In genomic region chr14:105711841-105712460, GRCh38 we compare ENCODE assay signal across 26 cellular contexts.
DNase-seq lines count a peak whose midpoint lies in the region; ATAC-seq and TF ChIP-seq lines count a peak whose summit lies in the region.
"Had no signal": no experiment of that assay in that cellular context is flagged by ENCODE, and none has a peak within 500 bp of the region (broad histone marks: within the 10 kb centered on the region; RNA-seq: fewer than 3 reads in every experiment).

No MANE protein-coding gene starts in this region.

- TF ChIP-seq CTCF in SK-N-SH (IDR thresholded peaks at IDR 0.05) = no peak

- no peaks in the 10 kb centered on the region for H3K9me2 ChIP-seq in SK-N-SH

- H3K9me3 Mint-ChIP-seq in IgD-negative memory B cell = no peaks in the 10 kb centered on the region
- H3K9me3 Mint-ChIP-seq: activated CD8-positive, alpha-beta T cell treated with anti-CD3 and anti-CD28 coated beads for 36 hours; stimulated activated naive CD8-positive, alpha-beta T cell treated with anti-CD3 and anti-CD28 coated beads, Interleukin-15, amount 100 ng/mL, for 72 hours had no signal

- WGBS in SK-N-SH (ENCODE audit: low lambda C conversion rate) = 49% methylated on average over 4 of the region's 5 CpGs

- peaks cover 0 to 2% (median 0%) of the 10 kb centered on the region in 3 donors for H3K4me1 Mint-ChIP-seq in IgD-negative memory B cell
- H3K4me1 Mint-ChIP-seq: CD4-positive, alpha-beta memory T cell; stimulated activated naive CD8-positive, alpha-beta T cell treated with anti-CD3 and anti-CD28 coated beads, Interleukin-15, amount 100 ng/mL, for 72 hours; T-helper 17 cell had no signal

- H4K20me1 ChIP-seq in SK-N-SH (ENCODE audit: insufficient read depth) = no peaks in the 10 kb centered on the region

- H3K4me3 ChIP-seq in SK-N-SH (ENCODE audit: low read depth in 2 of 2, low read length in 1 of 2) = no peak overlapping the region
- H3K4me3 ChIP-seq: body of pancreas, dorsolateral prefrontal cortex, GM23248, left lung, skin epidermis had no signal

- no peaks in the 10 kb centered on the region for H3K27me3 Mint-ChIP-seq in IgD-negative memory B cell
- H3K27me3 Mint-ChIP-seq: activated CD8-positive, alpha-beta T cell treated with anti-CD3 and anti-CD28 coated beads for 36 hours; CD4-positive, alpha-beta memory T cell; stimulated activated naive CD8-positive, alpha-beta T cell treated with anti-CD3 and anti-CD28 coated beads, Interleukin-15, amount 100 ng/mL, for 72 hours; T-helper 17 cell had no signal

- no peak overlapping the region for H3K4me2 ChIP-seq in SK-N-SH

- POLR2A ChIA-PET in SK-N-SH (lab: Yijun Ruan, JAX) = no interaction called here

- peak overlapping the region in 2 of 3 donors; percentile 76 to 77 for H3K27ac Mint-ChIP-seq in IgD-negative memory B cell
- H3K27ac Mint-ChIP-seq: activated CD8-positive, alpha-beta T cell treated with anti-CD3 and anti-CD28 coated beads for 36 hours; CD4-positive, alpha-beta memory T cell; T-helper 17 cell had no signal

- CTCF ChIA-PET in SK-N-SH (lab: Yijun Ruan, JAX) = no interaction called here

- DNase-seq in SK-N-SH (peak; percentile 40), posterior vena cava (ENCODE audit: low spot score) (peak; percentile 71), NCI-H1092 (lab: John Stamatoyannopoulos, UW) (no peak), NCI-H510A (lab: John Stamatoyannopoulos, UW) (no peak)
- DNase-seq in activated CD8-positive, alpha-beta memory T cell treated with anti-CD3 and anti-CD28 coated beads, Interleukin-2, amount 50 U/mL, for 48 hours = peak; percentile 42
- DNase-seq: activated CD8-positive, alpha-beta T cell treated with anti-CD3 and anti-CD28 coated beads for 36 hours; activated gamma-delta T cell treated with Interleukin-2 at 50 U/mL for 16 hours; activated T-cell treated with anti-CD3 and anti-CD28 coated beads, Interleukin-2, amount 50 U/mL, for 1 hour; body of pancreas; CD4-positive, alpha-beta memory T cell; DMS 273 treated with DMSO at 0.1 percent for 48 hours; dorsolateral prefrontal cortex; GM23248; Kasumi-1; NCI-H1048; NCI-H187; NCI-H526 treated with DMSO at 0.1 percent for 48 hours; T-helper 17 cell had no signal

- no peak for TF ChIP-seq EP300 in SK-N-SH (IDR thresholded peaks at IDR 0.05; ENCODE audit: borderline replicate concordance in 1 of 2, low read depth in 1 of 2, low read length in 1 of 2)

- no peaks in the 10 kb centered on the region; a peak in 1 of 4 replicates for H3K4me1 ChIP-seq in SK-N-SH (ENCODE audit: control insufficient read depth in 1 of 2, insufficient read depth in 2 of 2, low read depth in 1 of 2, low read length in 1 of 2)
- H3K4me1 ChIP-seq: body of pancreas, left lung had no signal

- peak overlapping the region in 1 of 2 experiments; percentile 61; a peak in 2 of 4 replicates for H3K27ac ChIP-seq in SK-N-SH (ENCODE audit: low read depth in 2 of 2, low read length in 1 of 2)
- H3K27ac ChIP-seq: body of pancreas, dorsolateral prefrontal cortex, GM23248, HL-60, left lung, neutrophil, skin epidermis had no signal

- TF ChIP-seq RAD21 in SK-N-SH (IDR thresholded peaks at IDR 0.05; ENCODE audit: low read length) = no peak

- no peaks in the 10 kb centered on the region for H3K9me3 ChIP-seq in SK-N-SH
- H3K9me3 ChIP-seq: body of pancreas, left lung, neutrophil had no signal

- H3K79me2 ChIP-seq in SK-N-SH (ENCODE audit: insufficient read depth) = no peaks in the 10 kb centered on the region

- no peaks in the 10 kb centered on the region for H3K36me3 Mint-ChIP-seq in IgD-negative memory B cell
- H3K36me3 Mint-ChIP-seq: CD4-positive, alpha-beta memory T cell had no signal

- no peak overlapping the region for H3K9ac ChIP-seq in SK-N-SH
- H3K9ac ChIP-seq: GM23248 had no signal

- no peaks in the 10 kb centered on the region for H3F3A ChIP-seq in SK-N-SH (replicated peaks; ENCODE audit: insufficient read depth)

- no peak overlapping the region for H2AFZ ChIP-seq in SK-N-SH (ENCODE audit: low read depth)
- H2AFZ ChIP-seq: GM23248 had no signal

- intact Hi-C loops in posterior vena cava (cut with DNase I) = no loop called here

- no peaks in the 10 kb centered on the region for H3K36me3 ChIP-seq in SK-N-SH (replicated peaks in 1 of 2; ENCODE audit: control insufficient read depth in 1 of 2, insufficient read depth in 2 of 2, low read length in 1 of 2)
- H3K36me3 ChIP-seq: left lung, neutrophil had no signal

- no peaks in the 10 kb centered on the region for H3K27me3 ChIP-seq in SK-N-SH (ENCODE audit: insufficient read depth)
- H3K27me3 ChIP-seq: body of pancreas, left lung, neutrophil had no signal

- ATAC-seq in SK-N-SH treated with all-trans-retinoic acid at 6 μM for 48 hours (no peak; the same call in 2 of the 3 replicates), GM21825 (IDR thresholded peaks at IDR 0.05; ENCODE audit: unreplicated experiment) (no peak)
- ATAC-seq: activated CD8-positive, alpha-beta T cell treated with anti-CD3 and anti-CD28 coated beads for 36 hours; body of pancreas; left lung; T-helper 17 cell had no signal

- peak overlapping the region in 2 of 4 donors; percentile 64 to 70 for H3K4me3 Mint-ChIP-seq in IgD-negative memory B cell
- H3K4me3 Mint-ChIP-seq: activated CD8-positive, alpha-beta T cell treated with anti-CD3 and anti-CD28 coated beads for 36 hours; CD4-positive, alpha-beta memory T cell; stimulated activated naive CD8-positive, alpha-beta T cell treated with anti-CD3 and anti-CD28 coated beads, Interleukin-15, amount 100 ng/mL, for 72 hours; T-helper 17 cell had no signal

TF ChIP-seq in SK-N-SH, 30 proteins besides CTCF, POLR2A, EP300 and RAD21 (continues in another document):
- TF ChIP-seq RCOR1 (IDR thresholded peaks at IDR 0.05; ENCODE audit: low read length) (no peak), IRF3 (IDR thresholded peaks at IDR 0.05; ENCODE audit: low read depth, low read length) (no peak), TCF12 (IDR thresholded peaks at IDR 0.05) (no peak), JUND (IDR thresholded peaks at IDR 0.05) (no peak), NRF1 (IDR thresholded peaks at IDR 0.05; ENCODE audit: low read depth, low read length) (no peak), MEF2A (IDR thresholded peaks at IDR 0.05; ENCODE audit: borderline replicate concordance, low read depth) (no peak), FOXM1 (IDR thresholded peaks at IDR 0.05; ENCODE audit: low read depth) (no peak)
- TF ChIP-seq, protein P1, sequence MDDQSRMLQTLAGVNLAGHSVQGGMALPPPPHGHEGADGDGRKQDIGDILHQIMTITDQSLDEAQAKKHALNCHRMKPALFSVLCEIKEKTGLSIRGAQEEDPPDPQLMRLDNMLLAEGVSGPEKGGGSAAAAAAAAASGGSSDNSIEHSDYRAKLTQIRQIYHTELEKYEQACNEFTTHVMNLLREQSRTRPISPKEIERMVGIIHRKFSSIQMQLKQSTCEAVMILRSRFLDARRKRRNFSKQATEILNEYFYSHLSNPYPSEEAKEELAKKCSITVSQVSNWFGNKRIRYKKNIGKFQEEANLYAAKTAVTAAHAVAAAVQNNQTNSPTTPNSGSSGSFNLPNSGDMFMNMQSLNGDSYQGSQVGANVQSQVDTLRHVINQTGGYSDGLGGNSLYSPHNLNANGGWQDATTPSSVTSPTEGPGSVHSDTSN (IDR thresholded peaks at IDR 0.05) = no peak

TF ChIP-seq in SK-N-SH treated with all-trans-retinoic acid at 6 μM for 48 hours, 23 proteins besides CTCF, POLR2A, EP300 and RAD21:
- no peak for TF ChIP-seq ZFP30 (CRISPR knock-in tag; IDR thresholded peaks at IDR 0.05)
- no peak for TF ChIP-seq POU6F1 (CRISPR knock-in tag; IDR thresholded peaks at IDR 0.05; ENCODE audit: borderline replicate concordance, low read depth)
- TF ChIP-seq, protein P2, sequence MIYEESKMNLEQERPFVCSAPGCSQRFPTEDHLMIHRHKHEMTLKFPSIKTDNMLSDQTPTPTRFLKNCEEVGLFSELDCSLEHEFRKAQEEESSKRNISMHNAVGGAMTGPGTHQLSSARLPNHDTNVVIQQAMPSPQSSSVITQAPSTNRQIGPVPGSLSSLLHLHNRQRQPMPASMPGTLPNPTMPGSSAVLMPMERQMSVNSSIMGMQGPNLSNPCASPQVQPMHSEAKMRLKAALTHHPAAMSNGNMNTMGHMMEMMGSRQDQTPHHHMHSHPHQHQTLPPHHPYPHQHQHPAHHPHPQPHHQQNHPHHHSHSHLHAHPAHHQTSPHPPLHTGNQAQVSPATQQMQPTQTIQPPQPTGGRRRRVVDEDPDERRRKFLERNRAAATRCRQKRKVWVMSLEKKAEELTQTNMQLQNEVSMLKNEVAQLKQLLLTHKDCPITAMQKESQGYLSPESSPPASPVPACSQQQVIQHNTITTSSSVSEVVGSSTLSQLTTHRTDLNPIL (CRISPR knock-in tag; IDR thresholded peaks at IDR 0.05; ENCODE audit: low read depth) = no peak
- no peak for TF ChIP-seq ZNF70 (CRISPR knock-in tag; IDR thresholded peaks at IDR 0.05)
- TF ChIP-seq SNAI2 (CRISPR knock-in tag; IDR thresholded peaks at IDR 0.05) = no peak
- no peak for TF ChIP-seq CSRNP3 (CRISPR knock-in tag; IDR thresholded peaks at IDR 0.05)
- no peak for TF ChIP-seq ARNTL (CRISPR knock-in tag; IDR thresholded peaks at IDR 0.05; ENCODE audit: borderline replicate concordance, low read depth)
- TF ChIP-seq PPARA (CRISPR knock-in tag; IDR thresholded peaks at IDR 0.05; ENCODE audit: borderline replicate concordance) = no peak
- no peak for TF ChIP-seq ZFP3 (CRISPR knock-in tag; IDR thresholded peaks at IDR 0.05)

Comparison
In these comparisons a context has a peak if more than half of its experiments do, and no peak if none do; other contexts are left out.
1. DNase-seq: peak in SK-N-SH (single experiment), activated CD8-positive, alpha-beta memory T cell treated with anti-CD3 and anti-CD28 coated beads, Interleukin-2, amount 50 U/mL, for 48 hours (single experiment) and posterior vena cava (single experiment); none in NCI-H1092 (single experiment) and NCI-H510A (single experiment).